ENCODE assay signal across 1 cellular context in genomic region chr17:79897243-79898063, GRCh38.
TF ChIP-seq lines count a peak whose summit lies in the region.

No MANE protein-coding gene starts in this region.

TF ChIP-seq in GM12878, 131 proteins besides CTCF, POLR2A, EP300 and RAD21 (continued from another document):
- TF ChIP-seq REST (IDR thresholded peaks at IDR 0.05; ENCODE audit: low read depth, low read length) (no peak), WRNIP1 (IDR thresholded peaks at IDR 0.05; ENCODE audit: borderline replicate concordance, low read depth, low read length) (no peak), KLF5 (IDR thresholded peaks at IDR 0.05; ENCODE audit: partially characterized antibody) (no peak), TARDBP (IDR thresholded peaks at IDR 0.05; ENCODE audit: borderline replicate concordance) (no peak)
